21 cellular contexts compared by ENCODE assay signal in genomic region chr22:25358421-25359170, GRCh38.
DNase-seq lines count a peak whose midpoint lies in the region; ATAC-seq, FAIRE-seq and TF ChIP-seq lines count a peak whose summit lies in the region.
"Had no signal": no experiment of that assay in that cellular context is flagged by ENCODE, and none has a peak within 500 bp of the region (broad histone marks: within the 10 kb centered on the region; RNA-seq: fewer than 3 reads in every experiment).

No MANE protein-coding gene starts in this region.

- FAIRE-seq in kidney (lab: Jason Lieb, UNC): no peak
- FAIRE-seq in urothelium cell line (lab: Jason Lieb, UNC): peak; percentile 32
- FAIRE-seq: A204.1, D721Med had no signal

- no peaks in the 10 kb centered on the region for H3K27me3 ChIP-seq in thyroid gland

- peak; percentile 17 for DNase-seq in activated naive CD8-positive, alpha-beta T cell treated with anti-CD3 and anti-CD28 coated beads, Interleukin-2, amount 10 ng/mL, durations not matched to agents 7 days and 5 days
- DNase-seq in activated naive CD8-positive, alpha-beta T cell treated with anti-CD3 and anti-CD28 coated beads, Interleukin-2, amount 50 U/mL, for 24 hours: no peak
- DNase-seq in kidney (peak; percentile 68), posterior vena cava (ENCODE audit: low spot score) (peak; percentile 62), urothelium cell line (ENCODE audit: low spot score) (no peak), progenitor cell of endocrine pancreas (ENCODE audit: low spot score, unreplicated experiment) (no peak), thyroid gland (no peak)
- no peak for DNase-seq in effector memory CD8-positive, alpha-beta T cell
- DNase-seq: DMS53, GDM1, H7, Karpas-422, NCI-H1694, NCI-H2081, NCI-H2171, NCI-H345, NCI-H524 treated with DMSO at 0.1 percent for 48 hours, NCI-H82 had no signal

- H3K4me3 Mint-ChIP-seq in activated naive CD8-positive, alpha-beta T cell treated with anti-CD3 and anti-CD28 coated beads, Interleukin-2, amount 10 ng/mL, durations not matched to agents 7 days and 5 days: no peak overlapping the region
- H3K4me3 Mint-ChIP-seq in activated naive CD8-positive, alpha-beta T cell treated with anti-CD3 and anti-CD28 coated beads, Interleukin-2, amount 50 U/mL, for 24 hours: no peak overlapping the region
- H3K4me3 Mint-ChIP-seq in progenitor cell of endocrine pancreas (ENCODE audit: low read depth): no peak overlapping the region
- no peak overlapping the region for H3K4me3 Mint-ChIP-seq in effector memory CD8-positive, alpha-beta T cell

- no peaks in the 10 kb centered on the region for H3K27me3 Mint-ChIP-seq in activated naive CD8-positive, alpha-beta T cell treated with anti-CD3 and anti-CD28 coated beads, Interleukin-2, amount 10 ng/mL, durations not matched to agents 7 days and 5 days
- no peaks in the 10 kb centered on the region for H3K27me3 Mint-ChIP-seq in activated naive CD8-positive, alpha-beta T cell treated with anti-CD3 and anti-CD28 coated beads, Interleukin-2, amount 50 U/mL, for 24 hours
- H3K27me3 Mint-ChIP-seq in progenitor cell of endocrine pancreas: no peaks in the 10 kb centered on the region
- no peaks in the 10 kb centered on the region for H3K27me3 Mint-ChIP-seq in effector memory CD8-positive, alpha-beta T cell

- H3K36me3 ChIP-seq in kidney (ENCODE audit: control insufficient read depth in 1 of 2, insufficient read depth in 2 of 2, low read length in 2 of 2): peaks cover 23 to 29% of the 10 kb centered on the region in 2 donors
- H3K36me3 ChIP-seq in thyroid gland: peaks cover 36 to 39% of the 10 kb centered on the region in 2 donors

- H3K9me3 ChIP-seq in kidney (ENCODE audit: control insufficient read depth in 1 of 2, low read length in 2 of 2) (no peaks in the 10 kb centered on the region), thyroid gland (no peaks in the 10 kb centered on the region)

- no peak for TF ChIP-seq CTCF in kidney (IDR thresholded peaks at IDR 0.05; ENCODE audit: borderline replicate concordance, extremely low read depth, insufficient read depth)
- TF ChIP-seq CTCF in progenitor cell of endocrine pancreas (IDR thresholded peaks at IDR 0.05; ENCODE audit: unreplicated experiment): no peak
- no peak for TF ChIP-seq CTCF in thyroid gland (IDR thresholded peaks at IDR 0.05)

- H3K4me1 ChIP-seq in kidney (ENCODE audit: control insufficient read depth in 1 of 2, insufficient read depth in 1 of 2, low read depth in 1 of 2, low read length in 2 of 2) (peaks cover 0 to 4% of the 10 kb centered on the region in 2 donors), thyroid gland (peaks cover 4 to 14% of the 10 kb centered on the region in 2 donors)

- H3K27ac Mint-ChIP-seq in activated naive CD8-positive, alpha-beta T cell treated with anti-CD3 and anti-CD28 coated beads, Interleukin-2, amount 10 ng/mL, durations not matched to agents 7 days and 5 days: no peak overlapping the region
- H3K27ac Mint-ChIP-seq in activated naive CD8-positive, alpha-beta T cell treated with anti-CD3 and anti-CD28 coated beads, Interleukin-2, amount 50 U/mL, for 24 hours: no peak overlapping the region
- no peak overlapping the region for H3K27ac Mint-ChIP-seq in progenitor cell of endocrine pancreas
- H3K27ac Mint-ChIP-seq in effector memory CD8-positive, alpha-beta T cell: no peak overlapping the region

- ATAC-seq in activated naive CD8-positive, alpha-beta T cell treated with anti-CD3 and anti-CD28 coated beads, Interleukin-2, amount 10 ng/mL, durations not matched to agents 7 days and 5 days (ENCODE audit: low read depth): no peak
- ATAC-seq in activated naive CD8-positive, alpha-beta T cell treated with anti-CD3 and anti-CD28 coated beads, Interleukin-2, amount 50 U/mL, for 24 hours: no peak
- no peak for ATAC-seq in effector memory CD8-positive, alpha-beta T cell (replicated peaks)
- ATAC-seq: Panc1 had no signal

- POLR2A ChIA-PET in activated naive CD8-positive, alpha-beta T cell treated with anti-CD3 and anti-CD28 coated beads, Interleukin-2, amount 10 ng/mL, durations not matched to agents 7 days and 5 days (lab: Charles Lee): interaction anchor here (0.6 kb wide), 1 partner anchor 9 kb away, joined by 3 read pairs; no protein-coding TSS in a partner anchor

- H3K4me1 Mint-ChIP-seq in activated naive CD8-positive, alpha-beta T cell treated with anti-CD3 and anti-CD28 coated beads, Interleukin-2, amount 10 ng/mL, durations not matched to agents 7 days and 5 days: no peaks in the 10 kb centered on the region
- no peaks in the 10 kb centered on the region for H3K4me1 Mint-ChIP-seq in activated naive CD8-positive, alpha-beta T cell treated with anti-CD3 and anti-CD28 coated beads, Interleukin-2, amount 50 U/mL, for 24 hours
- H3K4me1 Mint-ChIP-seq in progenitor cell of endocrine pancreas (ENCODE audit: low read depth): no peaks in the 10 kb centered on the region
- peaks cover 5 to 6% of the 10 kb centered on the region in 2 donors for H3K4me1 Mint-ChIP-seq in effector memory CD8-positive, alpha-beta T cell (ENCODE audit: low read depth in 2 of 2)

- WGBS in thyroid gland, 2 donors: 92 to 94% methylated on average over 10 to 14 of the region's 15 CpGs

- H3K4me3 ChIP-seq in kidney (ENCODE audit: low read length in 2 of 2) (no peak overlapping the region), thyroid gland (replicated peaks in 1 of 3) (no peak overlapping the region)

- no peak overlapping the region for H3K9ac ChIP-seq in kidney (ENCODE audit: low read length in 2 of 2)

- no peaks in the 10 kb centered on the region for H3K9me3 Mint-ChIP-seq in activated naive CD8-positive, alpha-beta T cell treated with anti-CD3 and anti-CD28 coated beads, Interleukin-2, amount 10 ng/mL, durations not matched to agents 7 days and 5 days
- no peaks in the 10 kb centered on the region for H3K9me3 Mint-ChIP-seq in activated naive CD8-positive, alpha-beta T cell treated with anti-CD3 and anti-CD28 coated beads, Interleukin-2, amount 50 U/mL, for 24 hours
- no peaks in the 10 kb centered on the region for H3K9me3 Mint-ChIP-seq in progenitor cell of endocrine pancreas (ENCODE audit: low read depth)
- H3K9me3 Mint-ChIP-seq in effector memory CD8-positive, alpha-beta T cell: no peaks in the 10 kb centered on the region

- H3K36me3 Mint-ChIP-seq in activated naive CD8-positive, alpha-beta T cell treated with anti-CD3 and anti-CD28 coated beads, Interleukin-2, amount 10 ng/mL, durations not matched to agents 7 days and 5 days: peaks cover 2% of the 10 kb centered on the region
- H3K36me3 Mint-ChIP-seq in activated naive CD8-positive, alpha-beta T cell treated with anti-CD3 and anti-CD28 coated beads, Interleukin-2, amount 50 U/mL, for 24 hours (ENCODE audit: low read depth): peaks cover 16% of the 10 kb centered on the region
- H3K36me3 Mint-ChIP-seq in progenitor cell of endocrine pancreas (ENCODE audit: insufficient read depth): peaks cover 12% of the 10 kb centered on the region
- peaks cover 16% of the 10 kb centered on the region for H3K36me3 Mint-ChIP-seq in effector memory CD8-positive, alpha-beta T cell (ENCODE audit: insufficient read depth)

- no peak overlapping the region for H3K27ac ChIP-seq in kidney (ENCODE audit: low read depth in 2 of 2, low read length in 2 of 2)
- no peak overlapping the region for H3K27ac ChIP-seq in thyroid gland

- no peak for TF ChIP-seq POLR2A in thyroid gland (IDR thresholded peaks at IDR 0.05)

- intact Hi-C loops in kidney (cut with DNase I) (no loop called here), posterior vena cava (cut with DNase I) (no loop called here), thyroid gland (cut with DNase I) (no loop called here)

Comparison
In these comparisons a context has a peak if more than half of its experiments do, and no peak if none do; other contexts are left out.
1. DNase-seq: peak in activated naive CD8-positive, alpha-beta T cell treated with anti-CD3 and anti-CD28 coated beads, Interleukin-2, amount 10 ng/mL, durations not matched to agents 7 days and 5 days (single experiment), kidney (single experiment) and posterior vena cava (single experiment); none in activated naive CD8-positive, alpha-beta T cell treated with anti-CD3 and anti-CD28 coated beads, Interleukin-2, amount 50 U/mL, for 24 hours (single experiment), urothelium cell line (single experiment), progenitor cell of endocrine pancreas (single experiment), effector memory CD8-positive, alpha-beta T cell (0 of 3) and thyroid gland (0 of 2).